18 cellular contexts compared by ENCODE assay signal in the genomic region with DNA sequence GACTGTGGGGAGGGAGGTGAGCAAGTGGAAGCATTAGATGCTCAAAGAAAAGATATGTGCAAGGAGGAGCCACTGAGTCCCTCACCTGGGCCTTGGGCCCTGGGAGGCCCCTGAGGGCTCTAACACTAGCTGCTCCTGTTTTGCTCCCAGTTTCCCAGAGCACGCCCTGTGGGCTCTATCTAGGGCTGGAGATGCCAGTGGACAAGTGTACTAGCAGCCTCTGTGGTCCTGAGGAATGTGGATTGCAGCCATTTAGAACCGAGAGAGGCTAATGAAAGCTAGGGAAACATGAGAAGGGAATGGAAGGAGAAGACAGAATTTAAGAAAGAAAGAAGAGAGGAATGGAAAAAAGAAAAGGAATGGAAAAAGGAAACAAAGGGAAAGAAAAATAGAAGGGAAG. TPM values are rescaled to one million over a fixed set of nuclear protein-coding genes. Genes with fewer than 3 reads are reported as not detected.
"Had no signal": no experiment of that assay in that cellular context is flagged by ENCODE, and none has a peak within 500 bp of the region (broad histone marks: within the 10 kb centered on the region; RNA-seq: fewer than 3 reads in every experiment).

No MANE protein-coding gene starts in this region.

- H3K36me3 Mint-ChIP-seq: memory B cell, mesothelial cell of epicardium had no signal

- H3K4me3 Mint-ChIP-seq: memory B cell, mesothelial cell of epicardium had no signal

- H3K27ac Mint-ChIP-seq: memory B cell, mesothelial cell of epicardium, nephron progenitor cell had no signal

- H3K9me3 Mint-ChIP-seq: mesothelial cell of epicardium, nephron progenitor cell had no signal

- DNase-seq: colonic mucosa; dermis blood vessel endothelial cell; erythroblast; foreskin keratinocyte; heart right ventricle; hypothalamus; kidney; left cardiac atrium; left ventricle myocardium inferior; lower lobe of right lung; nephron progenitor cell; psoas muscle; stimulated activated CD4-positive, alpha-beta T cell treated with anti-CD3 and anti-CD28 coated beads, Interleukin-2, amount 100 ng/mL, for 24 hours; stimulated activated naive CD4-positive, alpha-beta T cell treated with Interleukin-2 at 50 U/mL for 16 hours; trophoblast cell had no signal

RNA-seq across cellular contexts. Expression of a gene that starts 10.0 kb away (rescaled TPM):
- total RNA-seq: dermis blood vessel endothelial cell, foreskin keratinocyte, glomerular endothelial cell, mesothelial cell of epicardium had no signal
- polyA plus RNA-seq: foreskin keratinocyte had no signal
